Comparison of ENCODE assay signal across 9 cellular contexts in genomic region chr6:152267967-152268845, GRCh38.
DNase-seq lines count a peak whose midpoint lies in the region; ATAC-seq and TF ChIP-seq lines count a peak whose summit lies in the region.
"Had no signal": no experiment of that assay in that cellular context is flagged by ENCODE, and none has a peak within 500 bp of the region (broad histone marks: within the 10 kb centered on the region; RNA-seq: fewer than 3 reads in every experiment).

No MANE protein-coding gene starts in this region.

- H3K9me3 Mint-ChIP-seq in CD4-positive, alpha-beta memory T cell = peaks cover 0 to 17% (median 6%) of the 10 kb centered on the region in 8 donors
- H3K9me3 Mint-ChIP-seq in GM23338 = peaks cover 14% of the 10 kb centered on the region

- TF ChIP-seq POLR2A in esophagus squamous epithelium (IDR thresholded peaks at IDR 0.05) = no peak

- H3K9me2 ChIP-seq in GM23338 (ENCODE audit: insufficient read depth) = no peaks in the 10 kb centered on the region

- H3K27me3 ChIP-seq in CD4-positive, alpha-beta memory T cell (ENCODE audit: insufficient read depth, low read length) = no peaks in the 10 kb centered on the region
- H3K27me3 ChIP-seq in GM23338 (ENCODE audit: insufficient read depth) (no peaks in the 10 kb centered on the region), esophagus squamous epithelium (no peaks in the 10 kb centered on the region)
- H3K27me3 ChIP-seq: SJCRH30 had no signal

- no peaks in the 10 kb centered on the region for H3K27me3 Mint-ChIP-seq in CD4-positive, alpha-beta memory T cell
- H3K27me3 Mint-ChIP-seq in GM23338 (ENCODE audit: insufficient read depth, low read depth, poor library complexity) = peaks cover 2% of the 10 kb centered on the region

- H3K4me3 Mint-ChIP-seq in CD4-positive, alpha-beta memory T cell = no peak overlapping the region
- peak overlapping the region; percentile 39; the same call in 1 of the 3 replicates for H3K4me3 Mint-ChIP-seq in GM23338

- H3K27ac ChIP-seq in CD4-positive, alpha-beta memory T cell (ENCODE audit: low read depth, low read length) = no peak overlapping the region
- H3K27ac ChIP-seq in GM23338 (ENCODE audit: low read depth) (no peak overlapping the region), esophagus squamous epithelium (peak overlapping the region in 1 of 4 donors; percentile 14)
- H3K27ac ChIP-seq: SJCRH30 had no signal

- peaks cover 0 to 2% (median 0%) of the 10 kb centered on the region in 4 donors for H3K4me1 Mint-ChIP-seq in CD4-positive, alpha-beta memory T cell
- peaks cover 14% of the 10 kb centered on the region for H3K4me1 Mint-ChIP-seq in GM23338

- no peak overlapping the region for H2AFZ ChIP-seq in GM23338

- H3K9me3 ChIP-seq in CD4-positive, alpha-beta memory T cell (ENCODE audit: control insufficient read depth in 1 of 2, low read length in 2 of 2) = no peaks in the 10 kb centered on the region
- H3K9me3 ChIP-seq in esophagus squamous epithelium = no peaks in the 10 kb centered on the region
- H3K9me3 ChIP-seq: SJCRH30 had no signal

- no peak overlapping the region for H3K4me2 ChIP-seq in GM23338

- 58 to 60% methylated on average over 9 of the region's 9 CpGs for WGBS in esophagus squamous epithelium, 2 donors

- peaks cover 53 to 63% of the 10 kb centered on the region in 2 donors for H3K36me3 Mint-ChIP-seq in CD4-positive, alpha-beta memory T cell
- H3K36me3 Mint-ChIP-seq in GM23338 (ENCODE audit: low read depth) = peaks cover 11% of the 10 kb centered on the region

- H3K36me3 ChIP-seq in CD4-positive, alpha-beta memory T cell (ENCODE audit: insufficient read depth, low read length) = peaks cover 22% of the 10 kb centered on the region
- H3K36me3 ChIP-seq in GM23338 (ENCODE audit: insufficient read depth) (no peaks in the 10 kb centered on the region), esophagus squamous epithelium (peaks cover 0 to 17% (median 0%) of the 10 kb centered on the region in 3 donors)

- H3K27ac Mint-ChIP-seq in CD4-positive, alpha-beta memory T cell = no peak overlapping the region
- no peak overlapping the region for H3K27ac Mint-ChIP-seq in GM23338

- no peak overlapping the region for H3K4me3 ChIP-seq in CD4-positive, alpha-beta memory T cell (ENCODE audit: low read length in 2 of 2)
- H3K4me3 ChIP-seq in GM23338 (no peak overlapping the region), esophagus squamous epithelium (no peak overlapping the region)
- H3K4me3 ChIP-seq: SJCRH30 had no signal

- CTCF ChIA-PET in CD4-positive, alpha-beta memory T cell (lab: Charles Lee; ENCODE audit: partially characterized antibody) = interaction anchor here (0.7 to 2.8 kb wide), 22 partner anchors 8 to 593 kb away, joined by 3 to 20 read pairs (median 3); no protein-coding TSS in a partner anchor

- TF ChIP-seq CTCF in GM23338 (conservative IDR thresholded peaks at IDR 0.05; ENCODE audit: low read depth in 2 of 2) (peak; percentile 48 to 77), esophagus squamous epithelium (IDR thresholded peaks at IDR 0.05) (peak in 5 of 6 experiments; percentile 11 to 56 (median 48))

- ATAC-seq in GM23338 (peak; percentile 84), GM21515 (IDR thresholded peaks at IDR 0.05; ENCODE audit: unreplicated experiment) (no peak), HG03469 (IDR thresholded peaks at IDR 0.05; ENCODE audit: unreplicated experiment) (no peak)

- POLR2A ChIA-PET in CD4-positive, alpha-beta memory T cell (lab: Charles Lee; ENCODE audit: partially characterized antibody) = interaction anchor here (1.3 to 1.9 kb wide), 2 partner anchors 83 to 578 kb away, joined by 3 to 4 read pairs; no protein-coding TSS in a partner anchor

- H3K79me2 ChIP-seq in GM23338 (replicated peaks; ENCODE audit: insufficient read depth) = no peaks in the 10 kb centered on the region

- no peaks in the 10 kb centered on the region for H3K4me1 ChIP-seq in CD4-positive, alpha-beta memory T cell (ENCODE audit: insufficient read depth, low read length)
- H3K4me1 ChIP-seq in GM23338 (ENCODE audit: insufficient read depth) = peaks cover 5% of the 10 kb centered on the region; the same call in 1 of the 2 replicates
- peaks cover 14 to 48% (median 27%) of the 10 kb centered on the region in 3 donors for H3K4me1 ChIP-seq in esophagus squamous epithelium

- DNase-seq in CD4-positive, alpha-beta memory T cell = peak in 4 of 5 donors; percentile 17 to 40 (median 24)
- DNase-seq in GM23338 (ENCODE audit: low spot score) (peak; percentile 74), RKO (ENCODE audit: low spot score) (peak; percentile 19), esophagus squamous epithelium (lab: John Stamatoyannopoulos, UW) (no peak), retina (peak; percentile 37)
- no peak for DNase-seq in activated CD8-positive, alpha-beta memory T cell treated with anti-CD3 and anti-CD28 coated beads, Interleukin-2, amount 50 U/mL, for 4 hours

- intact Hi-C loops in CD4-positive, alpha-beta memory T cell (cut with micrococcal nuclease) = loop anchor here (1.0 to 2.0 kb wide), 5 partner anchors 70 to 827 kb away; no protein-coding TSS in a partner anchor
- intact Hi-C loops in esophagus squamous epithelium (cut with DNase I) = loop anchor here (10.0 kb wide), 1 partner anchor 503 kb away; no protein-coding TSS in a partner anchor

- H4K20me1 ChIP-seq in GM23338 (replicated peaks; ENCODE audit: insufficient read depth) = no peaks in the 10 kb centered on the region

- H3F3A ChIP-seq in GM23338 (replicated peaks; ENCODE audit: low read depth) = no peaks in the 10 kb centered on the region

TF ChIP-seq in GM23338, 12 proteins besides CTCF, POLR2A, EP300 and RAD21 (continues in another document):
- TF ChIP-seq EZH2phosphoT487 (IDR thresholded peaks at IDR 0.05; ENCODE audit: unreplicated experiment) (no peak), ZNF331 (CRISPR knock-in tag; IDR thresholded peaks at IDR 0.05; ENCODE audit: low read depth) (no peak), ZNF462 (CRISPR knock-in tag; IDR thresholded peaks at IDR 0.05) (no peak)

Comparison
In these comparisons a context has a peak if more than half of its experiments do, and no peak if none do; other contexts are left out.
1. DNase-seq: peak in CD4-positive, alpha-beta memory T cell (4 of 5), GM23338 (single experiment), RKO (single experiment) and retina (single experiment); none in esophagus squamous epithelium (single experiment) and activated CD8-positive, alpha-beta memory T cell treated with anti-CD3 and anti-CD28 coated beads, Interleukin-2, amount 50 U/mL, for 4 hours (single experiment).